ENCODE assay signal across 9 cellular contexts in genomic region chr1:202158810-202159533, GRCh38. TPM values are rescaled to one million over a fixed set of nuclear protein-coding genes. Genes with fewer than 3 reads are reported as not detected.
A peak's percentile ranks its signal among the peaks of the same experiment; 100 is the strongest.
DNase-seq lines count a peak whose midpoint lies in the region; ATAC-seq and TF ChIP-seq lines count a peak whose summit lies in the region.
"Had no signal": no experiment of that assay in that cellular context is flagged by ENCODE, and none has a peak within 500 bp of the region (broad histone marks: within the 10 kb centered on the region; RNA-seq: fewer than 3 reads in every experiment).

No MANE protein-coding gene starts in this region.

- peaks cover 12% of the 10 kb centered on the region for H3K27me3 ChIP-seq in foreskin keratinocyte

- CTCF ChIA-PET in activated CD4-positive, alpha-beta T cell treated with anti-CD3 and anti-CD28 coated beads for 36 hours (lab: Charles Lee), result interaction anchor here (0.9 to 1.9 kb wide), 7 partner anchors 7 to 263 kb away, joined by 3 to 13 read pairs (median 3); partner anchors contain the start of gene LGR6

- DNase-seq in activated CD4-positive, alpha-beta T cell treated with anti-CD3 and anti-CD28 coated beads for 36 hours, result peak; percentile 70
- no peak for DNase-seq in activated CD4-positive, alpha-beta T cell treated with anti-CD3 and anti-CD28 coated beads for 1 hour
- DNase-seq in NOMO-1 (lab: John Stamatoyannopoulos, UW; ENCODE audit: unreplicated experiment in 2 of 2) (peak; percentile 17 to 47), foreskin keratinocyte (no peak), dedifferentiated amniotic fluid mesenchymal stem cell (ENCODE audit: extremely low spot score) (no peak)
- peak; percentile 75 for DNase-seq in activated naive CD8-positive, alpha-beta T cell treated with anti-CD3 and anti-CD28 coated beads, Interleukin-2, amount 50 U/mL, for 24 hours

- intact Hi-C loops in activated CD4-positive, alpha-beta T cell treated with anti-CD3 and anti-CD28 coated beads for 36 hours (cut with DNase I, micrococcal nuclease), result loop anchor here in 1 of 2 experiments (1.0 kb wide), 1 partner anchor 183 kb away; no protein-coding TSS in a partner anchor

- H3K27ac Mint-ChIP-seq in activated CD4-positive, alpha-beta T cell treated with anti-CD3 and anti-CD28 coated beads for 36 hours, result peak overlapping the region; percentile 99
- H3K27ac Mint-ChIP-seq in activated naive CD8-positive, alpha-beta T cell treated with anti-CD3 and anti-CD28 coated beads, Interleukin-2, amount 50 U/mL, for 24 hours, result peak overlapping the region; percentile 99
- H3K27ac Mint-ChIP-seq in stimulated activated naive CD8-positive, alpha-beta T cell treated with anti-CD3 and anti-CD28 coated beads, Interleukin-15, Interleukin-2, amounts not matched to agents 100 ng/mL and 50 ng/mL, for 24 hours, result peak overlapping the region; percentile 100

- no peak overlapping the region for H3K27ac ChIP-seq in foreskin keratinocyte

- no peaks in the 10 kb centered on the region for H3K9me3 Mint-ChIP-seq in activated CD4-positive, alpha-beta T cell treated with anti-CD3 and anti-CD28 coated beads for 36 hours (ENCODE audit: low read depth)
- H3K9me3 Mint-ChIP-seq in activated naive CD8-positive, alpha-beta T cell treated with anti-CD3 and anti-CD28 coated beads, Interleukin-2, amount 50 U/mL, for 24 hours, result no peaks in the 10 kb centered on the region
- H3K9me3 Mint-ChIP-seq in stimulated activated naive CD8-positive, alpha-beta T cell treated with anti-CD3 and anti-CD28 coated beads, Interleukin-15, Interleukin-2, amounts not matched to agents 100 ng/mL and 50 ng/mL, for 24 hours, result no peaks in the 10 kb centered on the region

- H3K27me3 Mint-ChIP-seq in activated CD4-positive, alpha-beta T cell treated with anti-CD3 and anti-CD28 coated beads for 36 hours, result no peaks in the 10 kb centered on the region
- H3K27me3 Mint-ChIP-seq in activated naive CD8-positive, alpha-beta T cell treated with anti-CD3 and anti-CD28 coated beads, Interleukin-2, amount 50 U/mL, for 24 hours, result no peaks in the 10 kb centered on the region
- no peaks in the 10 kb centered on the region for H3K27me3 Mint-ChIP-seq in stimulated activated naive CD8-positive, alpha-beta T cell treated with anti-CD3 and anti-CD28 coated beads, Interleukin-15, Interleukin-2, amounts not matched to agents 100 ng/mL and 50 ng/mL, for 24 hours

- peak; percentile 16 for ATAC-seq in activated CD4-positive, alpha-beta T cell treated with anti-CD3 and anti-CD28 coated beads for 36 hours
- peak; percentile 3 for ATAC-seq in activated naive CD8-positive, alpha-beta T cell treated with anti-CD3 and anti-CD28 coated beads, Interleukin-2, amount 50 U/mL, for 24 hours
- ATAC-seq in HG02973 (IDR thresholded peaks at IDR 0.05; ENCODE audit: unreplicated experiment) (no peak), foreskin keratinocyte (no peak)
- ATAC-seq: left colon had no signal

- H3K4me1 Mint-ChIP-seq in activated CD4-positive, alpha-beta T cell treated with anti-CD3 and anti-CD28 coated beads for 36 hours, result peaks cover 76% of the 10 kb centered on the region
- H3K4me1 Mint-ChIP-seq in activated naive CD8-positive, alpha-beta T cell treated with anti-CD3 and anti-CD28 coated beads, Interleukin-2, amount 50 U/mL, for 24 hours, result peaks cover 84% of the 10 kb centered on the region
- H3K4me1 Mint-ChIP-seq in stimulated activated naive CD8-positive, alpha-beta T cell treated with anti-CD3 and anti-CD28 coated beads, Interleukin-15, Interleukin-2, amounts not matched to agents 100 ng/mL and 50 ng/mL, for 24 hours (ENCODE audit: low read depth), result peaks cover 84% of the 10 kb centered on the region

- peaks cover 58% of the 10 kb centered on the region for H3K36me3 Mint-ChIP-seq in activated CD4-positive, alpha-beta T cell treated with anti-CD3 and anti-CD28 coated beads for 36 hours (ENCODE audit: low read depth)
- H3K36me3 Mint-ChIP-seq in activated naive CD8-positive, alpha-beta T cell treated with anti-CD3 and anti-CD28 coated beads, Interleukin-2, amount 50 U/mL, for 24 hours (ENCODE audit: low read depth), result peaks cover 52% of the 10 kb centered on the region
- peaks cover 63% of the 10 kb centered on the region for H3K36me3 Mint-ChIP-seq in stimulated activated naive CD8-positive, alpha-beta T cell treated with anti-CD3 and anti-CD28 coated beads, Interleukin-15, Interleukin-2, amounts not matched to agents 100 ng/mL and 50 ng/mL, for 24 hours (ENCODE audit: low read depth)

- H3K4me1 ChIP-seq in foreskin keratinocyte, result no peaks in the 10 kb centered on the region

- H3K4me3 Mint-ChIP-seq in activated CD4-positive, alpha-beta T cell treated with anti-CD3 and anti-CD28 coated beads for 36 hours, result peak overlapping the region; percentile 97
- peak overlapping the region; percentile 99 for H3K4me3 Mint-ChIP-seq in activated naive CD8-positive, alpha-beta T cell treated with anti-CD3 and anti-CD28 coated beads, Interleukin-2, amount 50 U/mL, for 24 hours
- peak overlapping the region; percentile 99 for H3K4me3 Mint-ChIP-seq in stimulated activated naive CD8-positive, alpha-beta T cell treated with anti-CD3 and anti-CD28 coated beads, Interleukin-15, Interleukin-2, amounts not matched to agents 100 ng/mL and 50 ng/mL, for 24 hours

- no peak for TF ChIP-seq CTCF in foreskin keratinocyte (conservative IDR thresholded peaks at IDR 0.05)

- POLR2A ChIA-PET in activated CD4-positive, alpha-beta T cell treated with anti-CD3 and anti-CD28 coated beads for 36 hours (lab: Charles Lee), result no interaction called here

RNA-seq across cellular contexts. Expression of gene PTPN7, which starts 1.4 kb away (rescaled TPM):
- total RNA-seq in activated CD4-positive, alpha-beta T cell treated with anti-CD3 and anti-CD28 coated beads for 36 hours, result 100 to 1,000 TPM; 188 to 221 TPM
- total RNA-seq in foreskin keratinocyte, result not detected in 2 replicates
- not detected in 2 replicates for polyA plus RNA-seq in foreskin keratinocyte

RNA-seq across cellular contexts. Expression of gene ARL8A, which starts 14.4 kb away (rescaled TPM):
- 10 to 100 TPM; 32.3 to 51.7 TPM for total RNA-seq in activated CD4-positive, alpha-beta T cell treated with anti-CD3 and anti-CD28 coated beads for 36 hours
- 21.9 and 26.0 TPM in 2 replicates for total RNA-seq in foreskin keratinocyte
- polyA plus RNA-seq in foreskin keratinocyte, result 28.7 and 28.8 TPM in 2 replicates

RNA-seq across cellular contexts. Expression of gene LGR6, which starts 34.6 kb away (rescaled TPM):
- under 1 TPM; 0.09 to 0.14 TPM for total RNA-seq in activated CD4-positive, alpha-beta T cell treated with anti-CD3 and anti-CD28 coated beads for 36 hours
- total RNA-seq in foreskin keratinocyte, result 0.21 and 0.78 TPM in 2 replicates
- polyA plus RNA-seq in foreskin keratinocyte, result 0.31 and 0.39 TPM in 2 replicates

RNA-seq across cellular contexts. Expression of gene GPR37L1, which starts 36.3 kb away (rescaled TPM):
- not detected for total RNA-seq in activated CD4-positive, alpha-beta T cell treated with anti-CD3 and anti-CD28 coated beads for 36 hours
- total RNA-seq in foreskin keratinocyte, result 0.03 TPM in 1 of 2 replicates, not detected in the other
- 0.01 and 0.02 TPM in 2 replicates for polyA plus RNA-seq in foreskin keratinocyte

Comparison
In these comparisons a context has a peak if more than half of its experiments do, and no peak if none do; other contexts are left out.
1. DNase-seq: peak in activated CD4-positive, alpha-beta T cell treated with anti-CD3 and anti-CD28 coated beads for 36 hours (single experiment), NOMO-1 (2 of 2) and activated naive CD8-positive, alpha-beta T cell treated with anti-CD3 and anti-CD28 coated beads, Interleukin-2, amount 50 U/mL, for 24 hours (single experiment); none in activated CD4-positive, alpha-beta T cell treated with anti-CD3 and anti-CD28 coated beads for 1 hour (single experiment), foreskin keratinocyte (0 of 2) and dedifferentiated amniotic fluid mesenchymal stem cell (single experiment).
2. ATAC-seq: peak in activated CD4-positive, alpha-beta T cell treated with anti-CD3 and anti-CD28 coated beads for 36 hours (single experiment) and activated naive CD8-positive, alpha-beta T cell treated with anti-CD3 and anti-CD28 coated beads, Interleukin-2, amount 50 U/mL, for 24 hours (single experiment); none in HG02973 (single experiment) and foreskin keratinocyte (single experiment).
3. RNA of gene PTPN7, which starts 1.4 kb away (total RNA-seq): 188 to 221 TPM in activated CD4-positive, alpha-beta T cell treated with anti-CD3 and anti-CD28 coated beads for 36 hours; not detected in foreskin keratinocyte; every median in the first group is over 100 times any median in the second.
4. Peak in every context shown above with its lines, with median percentiles within 50 percentile points of each other: H3K27ac Mint-ChIP-seq and H3K4me3 Mint-ChIP-seq.